In genomic region chr3:151871639-151872468, GRCh38 we compare ENCODE assay signal across 8 cellular contexts. TPM values are rescaled to one million over a fixed set of nuclear protein-coding genes. Genes with fewer than 3 reads are reported as not detected.
A peak's percentile ranks its signal among the peaks of the same experiment; 100 is the strongest.
DNase-seq lines count a peak whose midpoint lies in the region; ATAC-seq, FAIRE-seq and TF ChIP-seq lines count a peak whose summit lies in the region.

No MANE protein-coding gene starts in this region.

- H3K4me1 Mint-ChIP-seq in CD14-positive monocyte (peaks cover 30% of the 10 kb centered on the region), nephron (peaks cover 21% of the 10 kb centered on the region)
- H3K4me1 Mint-ChIP-seq in activated naive CD8-positive, alpha-beta T cell treated with anti-CD3 and anti-CD28 coated beads, Interleukin-2, amount 50 U/mL, for 24 hours: peaks cover 20% of the 10 kb centered on the region

- H3K27me3 Mint-ChIP-seq in CD14-positive monocyte (ENCODE audit: low read depth in 3 of 3): no peaks in the 10 kb centered on the region
- peaks cover 2% of the 10 kb centered on the region for H3K27me3 Mint-ChIP-seq in activated naive CD8-positive, alpha-beta T cell treated with anti-CD3 and anti-CD28 coated beads, Interleukin-2, amount 50 U/mL, for 24 hours
- no peaks in the 10 kb centered on the region for H3K27me3 Mint-ChIP-seq in nephron (ENCODE audit: low read depth)

- TF ChIP-seq CTCF in CD14-positive monocyte (IDR thresholded peaks at IDR 0.05): no peak
- TF ChIP-seq CTCF in nephron (IDR thresholded peaks at IDR 0.05; ENCODE audit: unreplicated experiment in 3 of 3): no peak

- DNase-seq in CD14-positive monocyte (ENCODE audit: low spot score) (peak; percentile 80), frontal cortex (ENCODE audit: low spot score in 2 of 2) (no peak), DMS153 (lab: John Stamatoyannopoulos, UW) (no peak), T1000 (lab: John Stamatoyannopoulos, UW) (no peak)
- DNase-seq in activated naive CD8-positive, alpha-beta T cell treated with anti-CD3 and anti-CD28 coated beads, Interleukin-2, amount 50 U/mL, for 24 hours: no peak

- H3K4me3 Mint-ChIP-seq in CD14-positive monocyte: peak overlapping the region in 1 of 2 donors; percentile 80
- H3K4me3 Mint-ChIP-seq in activated naive CD8-positive, alpha-beta T cell treated with anti-CD3 and anti-CD28 coated beads, Interleukin-2, amount 50 U/mL, for 24 hours: peak overlapping the region; percentile 20
- H3K4me3 Mint-ChIP-seq in nephron: no peak overlapping the region

- FAIRE-seq in frontal cortex (lab: Jason Lieb, UNC): no peak

- intact Hi-C loops in CD14-positive monocyte (cut with micrococcal nuclease): loop anchor here in 1 of 2 donors (10.0 kb wide), 1 partner anchor 697 kb away; no protein-coding TSS in a partner anchor

- no peaks in the 10 kb centered on the region for H3K36me3 Mint-ChIP-seq in CD14-positive monocyte
- no peaks in the 10 kb centered on the region for H3K36me3 Mint-ChIP-seq in activated naive CD8-positive, alpha-beta T cell treated with anti-CD3 and anti-CD28 coated beads, Interleukin-2, amount 50 U/mL, for 24 hours (ENCODE audit: low read depth)
- H3K36me3 Mint-ChIP-seq in nephron (ENCODE audit: low read depth): no peaks in the 10 kb centered on the region

- peak; percentile 67 for ATAC-seq in GM19468 (IDR thresholded peaks at IDR 0.05; ENCODE audit: extremely low read depth, unreplicated experiment)
- ATAC-seq in HG03442 (IDR thresholded peaks at IDR 0.05; ENCODE audit: unreplicated experiment): peak; percentile 90
- ATAC-seq in activated naive CD8-positive, alpha-beta T cell treated with anti-CD3 and anti-CD28 coated beads, Interleukin-2, amount 50 U/mL, for 24 hours: peak; percentile 82

- H3K9me3 Mint-ChIP-seq in CD14-positive monocyte (no peaks in the 10 kb centered on the region), nephron (no peaks in the 10 kb centered on the region)
- H3K9me3 Mint-ChIP-seq in activated naive CD8-positive, alpha-beta T cell treated with anti-CD3 and anti-CD28 coated beads, Interleukin-2, amount 50 U/mL, for 24 hours: no peaks in the 10 kb centered on the region

- peak overlapping the region; percentile 90 to 96 (median 93) for H3K27ac Mint-ChIP-seq in CD14-positive monocyte
- peak overlapping the region; percentile 2 for H3K27ac Mint-ChIP-seq in activated naive CD8-positive, alpha-beta T cell treated with anti-CD3 and anti-CD28 coated beads, Interleukin-2, amount 50 U/mL, for 24 hours
- H3K27ac Mint-ChIP-seq in nephron: peak overlapping the region; percentile 24 to 96 (median 85)

RNA-seq across cellular contexts. Expression of gene SUCNR1, which starts 1.6 kb away (rescaled TPM):
- polyA plus RNA-seq in CD14-positive monocyte: under 1 TPM; 0.20 to 0.28 TPM
- total RNA-seq in frontal cortex: 0.41 TPM

RNA-seq across cellular contexts. Expression of gene AADAC, which starts 57.9 kb away (rescaled TPM):
- not detected for polyA plus RNA-seq in CD14-positive monocyte
- not detected for total RNA-seq in frontal cortex

Comparison
In these comparisons a context has a peak if more than half of its experiments do, and no peak if none do; other contexts are left out.
1. H3K27ac Mint-ChIP-seq: peak in every context shown above with its lines; median percentile 93 in CD14-positive monocyte; 85 in nephron; 2 in activated naive CD8-positive, alpha-beta T cell treated with anti-CD3 and anti-CD28 coated beads, Interleukin-2, amount 50 U/mL, for 24 hours.